Comparison of ENCODE assay signal across 22 cellular contexts in the genomic region with DNA sequence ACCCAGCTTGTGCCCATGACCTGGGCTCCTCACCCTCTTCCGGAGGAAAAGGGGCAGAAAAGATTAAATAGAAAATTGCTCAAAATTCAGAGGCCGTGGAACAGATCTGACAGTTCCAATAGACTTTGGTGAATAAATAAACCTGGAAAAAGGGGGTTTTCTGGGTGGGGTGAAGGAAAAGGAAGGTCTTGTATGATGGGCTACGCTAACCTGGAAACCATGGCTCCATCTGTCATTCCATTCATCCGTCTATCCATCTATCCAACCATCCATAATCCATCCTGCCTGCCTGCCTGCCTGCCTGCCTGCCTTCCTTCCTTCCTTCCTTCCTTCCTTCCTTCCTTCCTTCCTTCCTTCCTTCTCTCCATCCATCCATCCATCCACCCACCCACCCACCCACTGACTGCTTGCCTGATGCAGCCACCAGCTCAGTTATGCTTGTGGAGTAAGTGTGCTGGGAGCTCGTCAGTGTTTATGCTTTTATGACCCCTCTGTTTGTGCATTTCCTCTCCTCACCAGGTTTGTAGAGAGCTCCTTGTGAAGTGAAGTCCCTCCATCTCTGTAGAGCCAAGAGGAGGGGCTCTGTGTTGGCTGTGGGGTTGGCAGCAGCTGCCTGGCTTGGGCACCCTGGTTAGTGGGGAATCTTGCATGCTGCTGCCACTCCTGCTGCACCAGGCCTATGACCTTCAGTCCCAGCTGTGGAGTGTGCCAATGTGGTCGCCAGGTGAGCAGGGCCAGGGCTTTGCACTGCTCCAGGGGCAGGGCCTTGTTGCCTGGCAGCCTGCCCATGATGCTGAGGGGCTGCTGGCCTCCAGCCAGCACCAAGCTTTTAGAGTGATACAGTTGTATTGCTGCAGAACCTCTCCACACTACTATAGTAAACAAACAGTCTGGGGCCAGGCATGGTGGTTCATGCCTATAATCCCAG. TPM values are rescaled to one million over a fixed set of nuclear protein-coding genes. Genes with fewer than 3 reads are reported as not detected.
DNase-seq lines count a peak whose midpoint lies in the region; ATAC-seq, FAIRE-seq and TF ChIP-seq lines count a peak whose summit lies in the region.
"Had no signal": no experiment of that assay in that cellular context is flagged by ENCODE, and none has a peak within 500 bp of the region (broad histone marks: within the 10 kb centered on the region; RNA-seq: fewer than 3 reads in every experiment).

No MANE protein-coding gene starts in this region.

- peaks cover 3% of the 10 kb centered on the region for H3K9me3 Mint-ChIP-seq in astrocyte (ENCODE audit: unreplicated experiment)
- H3K9me3 Mint-ChIP-seq in activated naive CD4-positive, alpha-beta T cell treated with anti-CD3 and anti-CD28 coated beads, Interleukin-2, amount 10 ng/mL, durations not matched to agents 7 days and 5 days: no peaks in the 10 kb centered on the region
- H3K9me3 Mint-ChIP-seq: activated naive CD4-positive, alpha-beta T cell treated with anti-CD3 and anti-CD28 coated beads, Interleukin-2, amount 50 U/mL, for 24 hours; dendritic cell treated with granulocyte-macrophage colony-stimulating factor and Interleukin-4, amounts not matched to agents 40 ng/mL and 50 ng/mL, for 4 days had no signal

- peaks cover 9% of the 10 kb centered on the region for H3K36me3 Mint-ChIP-seq in astrocyte (ENCODE audit: low read depth, unreplicated experiment)
- no peaks in the 10 kb centered on the region for H3K36me3 Mint-ChIP-seq in activated naive CD4-positive, alpha-beta T cell treated with anti-CD3 and anti-CD28 coated beads, Interleukin-2, amount 10 ng/mL, durations not matched to agents 7 days and 5 days
- H3K36me3 Mint-ChIP-seq: activated naive CD4-positive, alpha-beta T cell treated with anti-CD3 and anti-CD28 coated beads, Interleukin-2, amount 50 U/mL, for 24 hours had no signal

- H3K4me3 ChIP-seq in astrocyte (ENCODE audit: insufficient read depth, low read depth, low read length): no peak overlapping the region
- H3K4me3 ChIP-seq: esophagus squamous epithelium, heart right ventricle, right lobe of liver, testis had no signal

- H3K4me1 ChIP-seq in astrocyte (ENCODE audit: insufficient read depth, low read length): peaks cover 12% of the 10 kb centered on the region
- H3K4me1 ChIP-seq: heart right ventricle, right lobe of liver, testis had no signal

- H3K9ac ChIP-seq in astrocyte (ENCODE audit: low read length): no peak overlapping the region

- no peaks in the 10 kb centered on the region for H3K79me2 ChIP-seq in astrocyte (ENCODE audit: insufficient read depth, low read length)

- no peak for TF ChIP-seq CTCF in astrocyte (IDR thresholded peaks at IDR 0.05; ENCODE audit: insufficient read depth, low read depth, low read length)

- H3K36me3 ChIP-seq in astrocyte (ENCODE audit: insufficient read depth, low read length): no peaks in the 10 kb centered on the region
- H3K36me3 ChIP-seq: brain microvascular endothelial cell, esophagus squamous epithelium, heart right ventricle, right lobe of liver had no signal

- H2AFZ ChIP-seq in astrocyte (ENCODE audit: low read depth, low read length): no peak overlapping the region

- DNase-seq in DMS153 treated with DMSO at 0.1 percent for 48 hours (lab: John Stamatoyannopoulos, UW; ENCODE audit: unreplicated experiment) (peak; percentile 96), NCI-H1436 (lab: John Stamatoyannopoulos, UW) (peak; percentile 88), NCI-H345 treated with DMSO at 0.1 percent for 48 hours (lab: John Stamatoyannopoulos, UW; ENCODE audit: unreplicated experiment) (peak; percentile 98), astrocyte (ENCODE audit: low read depth) (no peak), T-helper 1 cell (no peak)
- DNase-seq in activated naive CD4-positive, alpha-beta T cell treated with anti-CD3 and anti-CD28 coated beads, Interleukin-2, amount 10 ng/mL, durations not matched to agents 7 days and 5 days: no peak
- DNase-seq: activated CD4-positive, CD25-positive, alpha-beta regulatory T cell treated with anti-CD3 and anti-CD28 coated beads, Interleukin-2, amount 50 U/mL, for 72 hours; brain microvascular endothelial cell; DND-41; esophagus squamous epithelium; heart right ventricle; Kasumi-1; kidney; right lobe of liver; T-helper 2 cell; testis had no signal

- no peaks in the 10 kb centered on the region for H3K27me3 ChIP-seq in astrocyte (ENCODE audit: insufficient read depth, low read length)
- H3K27me3 ChIP-seq: brain microvascular endothelial cell, esophagus squamous epithelium, right lobe of liver, testis had no signal

- H3K4me1 Mint-ChIP-seq in astrocyte (ENCODE audit: low read depth, unreplicated experiment): peaks cover 28% of the 10 kb centered on the region
- H3K4me1 Mint-ChIP-seq in activated naive CD4-positive, alpha-beta T cell treated with anti-CD3 and anti-CD28 coated beads, Interleukin-2, amount 10 ng/mL, durations not matched to agents 7 days and 5 days: no peaks in the 10 kb centered on the region
- H3K4me1 Mint-ChIP-seq: activated naive CD4-positive, alpha-beta T cell treated with anti-CD3 and anti-CD28 coated beads, Interleukin-2, amount 50 U/mL, for 24 hours had no signal

- no peak overlapping the region for H3K4me2 ChIP-seq in astrocyte (ENCODE audit: low read length)

- H4K20me1 ChIP-seq in astrocyte (ENCODE audit: insufficient read depth, low read length): no peaks in the 10 kb centered on the region

- H3K27ac Mint-ChIP-seq in astrocyte (ENCODE audit: unreplicated experiment): peak overlapping the region; percentile 69
- no peak overlapping the region for H3K27ac Mint-ChIP-seq in activated naive CD4-positive, alpha-beta T cell treated with anti-CD3 and anti-CD28 coated beads, Interleukin-2, amount 10 ng/mL, durations not matched to agents 7 days and 5 days
- H3K27ac Mint-ChIP-seq: activated naive CD4-positive, alpha-beta T cell treated with anti-CD3 and anti-CD28 coated beads, Interleukin-2, amount 50 U/mL, for 24 hours; dendritic cell treated with granulocyte-macrophage colony-stimulating factor and Interleukin-4, amounts not matched to agents 40 ng/mL and 50 ng/mL, for 4 days had no signal

- no peak overlapping the region for H3K4me3 Mint-ChIP-seq in astrocyte (ENCODE audit: unreplicated experiment)
- no peak overlapping the region for H3K4me3 Mint-ChIP-seq in activated naive CD4-positive, alpha-beta T cell treated with anti-CD3 and anti-CD28 coated beads, Interleukin-2, amount 10 ng/mL, durations not matched to agents 7 days and 5 days
- H3K4me3 Mint-ChIP-seq: activated naive CD4-positive, alpha-beta T cell treated with anti-CD3 and anti-CD28 coated beads, Interleukin-2, amount 50 U/mL, for 24 hours; dendritic cell treated with granulocyte-macrophage colony-stimulating factor and Interleukin-4, amounts not matched to agents 40 ng/mL and 50 ng/mL, for 4 days had no signal

- no peak for FAIRE-seq in astrocyte (lab: Jason Lieb, UNC)
- FAIRE-seq: kidney had no signal

- ATAC-seq in HG03439 (IDR thresholded peaks at IDR 0.05; ENCODE audit: unreplicated experiment) (no peak), HG03095 (IDR thresholded peaks at IDR 0.05; ENCODE audit: unreplicated experiment) (no peak)
- ATAC-seq: heart right ventricle had no signal

- H3K27ac ChIP-seq in astrocyte (ENCODE audit: low read depth, low read length): no peak overlapping the region
- H3K27ac ChIP-seq: brain microvascular endothelial cell, esophagus squamous epithelium, heart right ventricle, right lobe of liver, testis had no signal

- H3K9me3 ChIP-seq in astrocyte (ENCODE audit: insufficient read depth, low read depth, low read length): no peaks in the 10 kb centered on the region
- H3K9me3 ChIP-seq: esophagus squamous epithelium, heart right ventricle, right lobe of liver, testis had no signal

- CTCF ChIA-PET in activated naive CD4-positive, alpha-beta T cell treated with anti-CD3 and anti-CD28 coated beads, Interleukin-2, amount 10 ng/mL, durations not matched to agents 7 days and 5 days (lab: Charles Lee): no interaction called here

- H3K27me3 Mint-ChIP-seq in astrocyte (ENCODE audit: low read depth, unreplicated experiment): peaks cover 8% of the 10 kb centered on the region
- H3K27me3 Mint-ChIP-seq in activated naive CD4-positive, alpha-beta T cell treated with anti-CD3 and anti-CD28 coated beads, Interleukin-2, amount 10 ng/mL, durations not matched to agents 7 days and 5 days: peaks cover 51% of the 10 kb centered on the region
- H3K27me3 Mint-ChIP-seq: activated naive CD4-positive, alpha-beta T cell treated with anti-CD3 and anti-CD28 coated beads, Interleukin-2, amount 50 U/mL, for 24 hours had no signal

RNA-seq across cellular contexts. Expression of a gene that starts 16.0 kb away (rescaled TPM):
- total RNA-seq in astrocyte: 2.3 and 3.3 TPM in 2 replicates
- total RNA-seq: kidney, NCI-H460, RPMI7951 had no signal

RNA-seq across cellular contexts. Expression of a gene that starts 50.1 kb away (rescaled TPM):
- total RNA-seq in astrocyte: 38.2 and 42.6 TPM in 2 replicates

RNA-seq across cellular contexts. Expression of a gene that starts 57.3 kb away (rescaled TPM):
- total RNA-seq in astrocyte: 107 and 116 TPM in 2 replicates

Comparison
In these comparisons a context has a peak if more than half of its experiments do, and no peak if none do; other contexts are left out.
1. DNase-seq: peak in DMS153 treated with DMSO at 0.1 percent for 48 hours (single experiment), NCI-H1436 (single experiment) and NCI-H345 treated with DMSO at 0.1 percent for 48 hours (single experiment); none in astrocyte (single experiment), T-helper 1 cell (0 of 5) and activated naive CD4-positive, alpha-beta T cell treated with anti-CD3 and anti-CD28 coated beads, Interleukin-2, amount 10 ng/mL, durations not matched to agents 7 days and 5 days (single experiment).